ENCODE assay signal across 1 cellular context in the genomic region with DNA sequence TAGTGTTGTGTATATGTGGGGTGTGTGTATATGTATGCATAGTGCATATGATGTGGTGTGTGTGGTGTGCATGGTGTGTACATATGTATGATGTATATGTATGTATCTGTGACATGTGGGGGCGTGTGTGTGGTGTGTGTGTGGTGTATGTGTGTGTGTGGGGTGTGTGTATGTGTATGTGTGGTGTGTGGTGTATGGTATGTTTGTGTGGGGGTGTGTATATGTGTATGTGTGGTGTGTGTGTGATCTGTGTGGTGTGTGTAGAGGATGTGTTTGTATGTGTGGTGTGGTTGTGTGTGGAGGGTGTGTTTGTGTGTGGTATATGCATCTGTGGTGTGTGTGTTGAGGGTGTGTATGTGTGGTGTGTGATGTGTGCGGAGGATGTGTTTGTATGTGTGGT.
TF ChIP-seq lines count a peak whose summit lies in the region.

No MANE protein-coding gene starts in this region.

TF ChIP-seq in HEK293, 187 proteins besides CTCF, POLR2A, EP300 and RAD21 (continued from another document):
- TF ChIP-seq, protein P1, sequence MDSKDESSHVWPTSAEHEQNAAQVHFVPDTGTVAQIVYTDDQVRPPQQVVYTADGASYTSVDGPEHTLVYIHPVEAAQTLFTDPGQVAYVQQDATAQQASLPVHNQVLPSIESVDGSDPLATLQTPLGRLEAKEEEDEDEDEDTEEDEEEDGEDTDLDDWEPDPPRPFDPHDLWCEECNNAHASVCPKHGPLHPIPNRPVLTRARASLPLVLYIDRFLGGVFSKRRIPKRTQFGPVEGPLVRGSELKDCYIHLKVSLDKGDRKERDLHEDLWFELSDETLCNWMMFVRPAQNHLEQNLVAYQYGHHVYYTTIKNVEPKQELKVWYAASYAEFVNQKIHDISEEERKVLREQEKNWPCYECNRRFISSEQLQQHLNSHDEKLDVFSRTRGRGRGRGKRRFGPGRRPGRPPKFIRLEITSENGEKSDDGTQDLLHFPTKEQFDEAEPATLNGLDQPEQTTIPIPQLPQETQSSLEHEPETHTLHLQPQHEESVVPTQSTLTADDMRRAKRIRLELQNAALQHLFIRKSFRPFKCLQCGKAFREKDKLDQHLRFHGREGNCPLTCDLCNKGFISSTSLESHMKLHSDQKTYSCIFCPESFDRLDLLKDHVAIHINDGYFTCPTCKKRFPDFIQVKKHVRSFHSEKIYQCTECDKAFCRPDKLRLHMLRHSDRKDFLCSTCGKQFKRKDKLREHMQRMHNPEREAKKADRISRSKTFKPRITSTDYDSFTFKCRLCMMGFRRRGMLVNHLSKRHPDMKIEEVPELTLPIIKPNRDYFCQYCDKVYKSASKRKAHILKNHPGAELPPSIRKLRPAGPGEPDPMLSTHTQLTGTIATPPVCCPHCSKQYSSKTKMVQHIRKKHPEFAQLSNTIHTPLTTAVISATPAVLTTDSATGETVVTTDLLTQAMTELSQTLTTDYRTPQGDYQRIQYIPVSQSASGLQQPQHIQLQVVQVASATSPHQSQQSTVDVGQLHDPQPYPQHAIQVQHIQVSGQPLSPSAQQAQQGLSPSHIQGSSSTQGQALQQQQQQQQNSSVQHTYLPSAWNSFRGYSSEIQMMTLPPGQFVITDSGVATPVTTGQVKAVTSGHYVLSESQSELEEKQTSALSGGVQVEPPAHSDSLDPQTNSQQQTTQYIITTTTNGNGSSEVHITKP (tag by site-specific recombination; IDR thresholded peaks at IDR 0.05): no peak
- no peak for TF ChIP-seq ZNF626 (tag by site-specific recombination; IDR thresholded peaks at IDR 0.05)
- 0 out of 2 replicates have a peak, but pooled peaks have one; percentile 8 for TF ChIP-seq YY2 (tag by site-specific recombination; IDR thresholded peaks at IDR 0.05)
- TF ChIP-seq MEIS1 (CRISPR knock-in tag; IDR thresholded peaks at IDR 0.05; ENCODE audit: borderline replicate concordance): no peak
- TF ChIP-seq, protein P2, sequence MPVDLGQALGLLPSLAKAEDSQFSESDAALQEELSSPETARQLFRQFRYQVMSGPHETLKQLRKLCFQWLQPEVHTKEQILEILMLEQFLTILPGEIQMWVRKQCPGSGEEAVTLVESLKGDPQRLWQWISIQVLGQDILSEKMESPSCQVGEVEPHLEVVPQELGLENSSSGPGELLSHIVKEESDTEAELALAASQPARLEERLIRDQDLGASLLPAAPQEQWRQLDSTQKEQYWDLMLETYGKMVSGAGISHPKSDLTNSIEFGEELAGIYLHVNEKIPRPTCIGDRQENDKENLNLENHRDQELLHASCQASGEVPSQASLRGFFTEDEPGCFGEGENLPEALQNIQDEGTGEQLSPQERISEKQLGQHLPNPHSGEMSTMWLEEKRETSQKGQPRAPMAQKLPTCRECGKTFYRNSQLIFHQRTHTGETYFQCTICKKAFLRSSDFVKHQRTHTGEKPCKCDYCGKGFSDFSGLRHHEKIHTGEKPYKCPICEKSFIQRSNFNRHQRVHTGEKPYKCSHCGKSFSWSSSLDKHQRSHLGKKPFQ (tag by site-specific recombination; IDR thresholded peaks at IDR 0.05): peak; percentile 71
- TF ChIP-seq FEZF1 (tag by site-specific recombination; IDR thresholded peaks at IDR 0.05): no peak
- TF ChIP-seq ZNF777 (tag by site-specific recombination; IDR thresholded peaks at IDR 0.05; ENCODE audit: borderline replicate concordance): no peak
- TF ChIP-seq ZNF76 (tag by site-specific recombination; IDR thresholded peaks at IDR 0.05; ENCODE audit: borderline replicate concordance, low read depth): no peak
- TF ChIP-seq ZBTB20 (tag by site-specific recombination; IDR thresholded peaks at IDR 0.05): no peak
